In the genomic region with DNA sequence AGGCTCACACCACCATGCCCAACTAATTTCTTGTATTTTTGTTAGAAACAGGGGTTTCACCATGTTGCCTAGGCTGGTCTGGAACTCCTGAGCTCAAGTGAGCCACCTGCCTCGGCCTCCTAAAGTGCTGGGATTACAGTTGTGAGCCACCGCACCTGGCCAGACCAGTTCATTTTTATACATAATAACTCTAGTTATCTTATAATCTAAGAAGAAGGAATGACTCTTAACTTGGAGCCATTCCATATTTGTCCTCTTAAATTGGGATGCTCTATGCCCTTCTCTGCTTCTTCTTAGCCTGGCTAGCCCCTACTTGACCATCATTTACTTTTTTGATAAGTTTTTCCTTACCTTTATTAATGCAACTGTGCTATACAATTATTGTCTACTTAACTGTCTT, we compare ENCODE assay signal across 37 cellular contexts.
"Had no signal": no experiment of that assay in that cellular context is flagged by ENCODE, and none has a peak within 500 bp of the region (broad histone marks: within the 10 kb centered on the region; RNA-seq: fewer than 3 reads in every experiment).

No MANE protein-coding gene starts in this region.

- H3K4me3 ChIP-seq: adrenal gland, ascending aorta, body of pancreas, breast epithelium, cardiac muscle cell had no signal

- H3K27ac Mint-ChIP-seq: activated naive CD4-positive, alpha-beta T cell treated with anti-CD3 and anti-CD28 coated beads for 36 hours; activated naive CD4-positive, alpha-beta T cell treated with anti-CD3 and anti-CD28 coated beads, Interleukin-2, amount 10 ng/mL, durations not matched to agents 7 days and 5 days; activated naive CD4-positive, alpha-beta T cell treated with anti-CD3 and anti-CD28 coated beads, Interleukin-2, amount 50 U/mL, for 24 hours; activated naive CD4-positive, alpha-beta T cell treated with anti-CD3 and anti-CD28 coated beads, Interleukin-2, amount 50 U/mL, for 72 hours; activated naive CD8-positive, alpha-beta T cell; activated naive CD8-positive, alpha-beta T cell treated with anti-CD3 and anti-CD28 coated beads for 36 hours; activated naive CD8-positive, alpha-beta T cell treated with anti-CD3 and anti-CD28 coated beads, Interleukin-2, amount 10 ng/mL, durations not matched to agents 7 days and 5 days; activated naive CD8-positive, alpha-beta T cell treated with anti-CD3 and anti-CD28 coated beads, Interleukin-2, amount 50 U/mL, for 24 hours; activated T-cell treated with anti-CD3 and anti-CD28 coated beads, Interleukin-2, amount 50 U/mL, for 24 hours; activated T-cell treated with anti-CD3 and anti-CD28 coated beads, Interleukin-2, amount 50 U/mL, for 72 hours; activated T-helper 1 cell treated with anti-CD3 and anti-CD28 coated beads, Interleukin-12 subunit alpha, Interleukin-12 subunit beta, Interleukin-2, Interleukin-4 antibody, amounts not matched to agents 30 ng/mL and 10 ng/mL and 1 ng/mL, durations not matched to agents 14 hours and 24 hours and 36 hours; activated T-helper 17 cell treated with anti-CD3 and anti-CD28 coated beads, Interleukin-2, amount 50 U/mL, for 72 hours; activated T-helper 2 cell treated with anti-CD3 and anti-CD28 coated beads, Interferon-gamma antibody, Interleukin-2, Interleukin-4, amounts not matched to agents 10 μg/mL and 5 μg/mL and 100 μg/mL, durations not matched to agents 14 hours and 24 hours and 36 hours; brain had no signal

- ATAC-seq: activated naive CD4-positive, alpha-beta T cell treated with anti-CD3 and anti-CD28 coated beads, Interleukin-2, amount 50 U/mL, for 72 hours; activated naive CD8-positive, alpha-beta T cell treated with anti-CD3 and anti-CD28 coated beads, Interleukin-2, amount 50 U/mL, for 24 hours; activated T-cell treated with anti-CD3 and anti-CD28 coated beads, Interleukin-2, amount 50 U/mL, for 4 hours; activated T-cell treated with anti-CD3 and anti-CD28 coated beads, Interleukin-2, amount 50 U/mL, for 72 hours; activated T-helper 17 cell treated with anti-CD3 and anti-CD28 coated beads, Interleukin-2, amount 50 U/mL, for 72 hours; body of pancreas had no signal

- H3K9me3 ChIP-seq: adrenal gland, ascending aorta, body of pancreas had no signal

- DNase-seq: activated effector memory CD4-positive, alpha-beta T cell treated with anti-CD3 and anti-CD28 coated beads, Interleukin-2, amount 50 U/mL, for 16 hours; activated effector memory CD4-positive, alpha-beta T cell treated with Interleukin-2 at 50 U/mL for 16 hours; activated gamma-delta T cell; activated gamma-delta T cell treated with Interleukin-2 at 50 U/mL for 16 hours; activated naive CD4-positive, alpha-beta T cell; activated naive CD4-positive, alpha-beta T cell treated with anti-CD3 and anti-CD28 coated beads for 36 hours; activated naive CD4-positive, alpha-beta T cell treated with anti-CD3 and anti-CD28 coated beads, Interleukin-2, amount 10 ng/mL, durations not matched to agents 7 days and 5 days; activated naive CD4-positive, alpha-beta T cell treated with anti-CD3 and anti-CD28 coated beads, Interleukin-2, amount 50 U/mL, for 16 hours; activated naive CD4-positive, alpha-beta T cell treated with Interleukin-2 at 50 U/mL for 16 hours; activated naive CD8-positive, alpha-beta T cell treated with anti-CD3 and anti-CD28 coated beads for 36 hours; activated naive CD8-positive, alpha-beta T cell treated with anti-CD3 and anti-CD28 coated beads, Interleukin-2, amount 10 ng/mL, durations not matched to agents 7 days and 5 days; activated naive CD8-positive, alpha-beta T cell treated with anti-CD3 and anti-CD28 coated beads, Interleukin-2, amount 50 U/mL, for 24 hours; activated T-cell treated with anti-CD3 and anti-CD28 coated beads, Interleukin-2, amount 50 U/mL, for 24 hours; activated T-cell treated with anti-CD3 and anti-CD28 coated beads, Interleukin-2, amount 50 U/mL, for 4 hours; activated T-cell treated with anti-CD3 and anti-CD28 coated beads, Interleukin-2, amount 50 U/mL, for 48 hours; activated T-cell treated with anti-CD3 and anti-CD28 coated beads, Interleukin-2, amount 50 U/mL, for 72 hours; adrenal gland; amniotic stem cell; amygdala; anterior cingulate cortex; aorta; body of pancreas; brain microvascular endothelial cell; caudate nucleus; central memory CD4-positive, alpha-beta T cell; cerebellar nuclear complex had no signal

- H3K27me3 Mint-ChIP-seq: activated naive CD4-positive, alpha-beta T cell treated with anti-CD3 and anti-CD28 coated beads, Interleukin-2, amount 10 ng/mL, durations not matched to agents 7 days and 5 days; activated naive CD8-positive, alpha-beta T cell treated with anti-CD3 and anti-CD28 coated beads for 36 hours; activated naive CD8-positive, alpha-beta T cell treated with anti-CD3 and anti-CD28 coated beads, Interleukin-2, amount 50 U/mL, for 24 hours; activated T-cell treated with anti-CD3 and anti-CD28 coated beads, Interleukin-2, amount 50 U/mL, for 24 hours; activated T-helper 17 cell treated with anti-CD3 and anti-CD28 coated beads, Interleukin-2, amount 50 U/mL, for 72 hours; central memory CD8-positive, alpha-beta T cell had no signal

- H3K36me3 ChIP-seq: adrenal gland, ascending aorta, brain microvascular endothelial cell, breast epithelium, cardiac muscle cell had no signal

- H3K9me3 Mint-ChIP-seq: activated naive CD4-positive, alpha-beta T cell treated with anti-CD3 and anti-CD28 coated beads, Interleukin-2, amount 50 U/mL, for 24 hours; activated T-cell treated with anti-CD3 and anti-CD28 coated beads, Interleukin-2, amount 50 U/mL, for 72 hours; activated T-helper 1 cell treated with anti-CD3 and anti-CD28 coated beads, Interleukin-12 subunit alpha, Interleukin-12 subunit beta, Interleukin-2, Interleukin-4 antibody, amounts not matched to agents 30 ng/mL and 10 ng/mL and 1 ng/mL, durations not matched to agents 14 hours and 24 hours and 36 hours; activated T-helper 17 cell treated with anti-CD3 and anti-CD28 coated beads, Interleukin-2, amount 50 U/mL, for 72 hours; activated T-helper 2 cell treated with anti-CD3 and anti-CD28 coated beads, Interferon-gamma antibody, Interleukin-2, Interleukin-4, amounts not matched to agents 10 μg/mL and 5 μg/mL and 100 μg/mL, durations not matched to agents 14 hours and 24 hours and 36 hours; central memory CD8-positive, alpha-beta T cell had no signal

- H3K27ac ChIP-seq: adrenal gland, ascending aorta, body of pancreas, brain microvascular endothelial cell, breast epithelium, cardiac muscle cell had no signal

- H3K27me3 ChIP-seq: adrenal gland, ascending aorta, body of pancreas, brain microvascular endothelial cell, breast epithelium, cardiac muscle cell had no signal

- H3K4me3 Mint-ChIP-seq: activated naive CD4-positive, alpha-beta T cell treated with anti-CD3 and anti-CD28 coated beads for 36 hours; activated naive CD4-positive, alpha-beta T cell treated with anti-CD3 and anti-CD28 coated beads, Interleukin-2, amount 10 ng/mL, durations not matched to agents 7 days and 5 days; activated naive CD4-positive, alpha-beta T cell treated with anti-CD3 and anti-CD28 coated beads, Interleukin-2, amount 50 U/mL, for 24 hours; activated naive CD8-positive, alpha-beta T cell; activated naive CD8-positive, alpha-beta T cell treated with anti-CD3 and anti-CD28 coated beads for 36 hours; activated naive CD8-positive, alpha-beta T cell treated with anti-CD3 and anti-CD28 coated beads, Interleukin-2, amount 10 ng/mL, durations not matched to agents 7 days and 5 days; activated naive CD8-positive, alpha-beta T cell treated with anti-CD3 and anti-CD28 coated beads, Interleukin-2, amount 50 U/mL, for 24 hours; activated T-cell treated with anti-CD3 and anti-CD28 coated beads, Interleukin-2, amount 50 U/mL, for 24 hours; activated T-cell treated with anti-CD3 and anti-CD28 coated beads, Interleukin-2, amount 50 U/mL, for 4 hours; activated T-cell treated with anti-CD3 and anti-CD28 coated beads, Interleukin-2, amount 50 U/mL, for 72 hours; activated T-helper 1 cell treated with anti-CD3 and anti-CD28 coated beads, Interleukin-12 subunit alpha, Interleukin-12 subunit beta, Interleukin-2, Interleukin-4 antibody, amounts not matched to agents 30 ng/mL and 10 ng/mL and 1 ng/mL, durations not matched to agents 14 hours and 24 hours and 36 hours; activated T-helper 17 cell treated with anti-CD3 and anti-CD28 coated beads, Interleukin-2, amount 50 U/mL, for 72 hours; brain; central memory CD8-positive, alpha-beta T cell had no signal

- H3K4me1 Mint-ChIP-seq: activated naive CD4-positive, alpha-beta T cell treated with anti-CD3 and anti-CD28 coated beads, Interleukin-2, amount 10 ng/mL, durations not matched to agents 7 days and 5 days; activated naive CD4-positive, alpha-beta T cell treated with anti-CD3 and anti-CD28 coated beads, Interleukin-2, amount 50 U/mL, for 24 hours; activated naive CD8-positive, alpha-beta T cell treated with anti-CD3 and anti-CD28 coated beads, Interleukin-2, amount 10 ng/mL, durations not matched to agents 7 days and 5 days; activated naive CD8-positive, alpha-beta T cell treated with anti-CD3 and anti-CD28 coated beads, Interleukin-2, amount 50 U/mL, for 24 hours; activated T-helper 17 cell treated with anti-CD3 and anti-CD28 coated beads, Interleukin-2, amount 50 U/mL, for 72 hours; brain; central memory CD8-positive, alpha-beta T cell had no signal

- H3K4me1 ChIP-seq: adrenal gland, ascending aorta, body of pancreas, breast epithelium had no signal
